26 cellular contexts compared by ENCODE assay signal in genomic region chr3:187665764-187666402, GRCh38. TPM values are rescaled to one million over a fixed set of nuclear protein-coding genes. Genes with fewer than 3 reads are reported as not detected.
"Had no signal": no experiment of that assay in that cellular context is flagged by ENCODE, and none has a peak within 500 bp of the region (broad histone marks: within the 10 kb centered on the region; RNA-seq: fewer than 3 reads in every experiment).

No MANE protein-coding gene starts in this region.

- H3K27ac Mint-ChIP-seq: IgD-negative memory B cell had no signal

- H3K9ac ChIP-seq: KMS-11, SK-N-SH had no signal

- H3K4me3 ChIP-seq: K562 had no signal

- H3K4me3 Mint-ChIP-seq: IgD-negative memory B cell had no signal

- H3K4me2 ChIP-seq: KMS-11, SK-N-SH had no signal

- H3K27ac ChIP-seq: KMS-11, RWPE1 had no signal

- ATAC-seq: K562, Panc1, PC-3 had no signal

- DNase-seq: Kasumi-1, MM.1S, NCI-H1092 treated with DMSO at 0.1 percent for 48 hours, NCI-H1436, NCI-H187, NCI-H2029, NCI-H2081 treated with DMSO at 0.1 percent for 48 hours, NCI-H2171, NCI-H226, NCI-H446, NCI-H510A, NCI-H524 treated with DMSO at 0.1 percent for 48 hours, NCI-H69, NCI-H774, PC-3, SHP77, SK-N-SH had no signal

- H3K36me3 Mint-ChIP-seq: IgD-negative memory B cell had no signal

- H3K9me3 ChIP-seq: SK-N-SH had no signal

- FAIRE-seq: K562 had no signal

RNA-seq across cellular contexts. Expression of gene SST, which starts 4.3 kb away (rescaled TPM):
- total RNA-seq: HT1080, K562, OCI-LY7, PC-3, SK-MEL-5 had no signal
- polyA plus RNA-seq: IgD-negative memory B cell, K562, SK-N-SH had no signal

RNA-seq across cellular contexts. Expression of gene RTP2, which starts 36.5 kb away (rescaled TPM):
- total RNA-seq: HT1080, K562, M059J, OCI-LY7, PC-3, SK-MEL-5 had no signal
- polyA plus RNA-seq: IgD-negative memory B cell, K562 had no signal
